ENCODE assay signal across 17 cellular contexts in genomic region chr1:85681087-85681486, GRCh38. TPM values are rescaled to one million over a fixed set of nuclear protein-coding genes. Genes with fewer than 3 reads are reported as not detected.
DNase-seq lines count a peak whose midpoint lies in the region; ATAC-seq and TF ChIP-seq lines count a peak whose summit lies in the region.
"Had no signal": no experiment of that assay in that cellular context is flagged by ENCODE, and none has a peak within 500 bp of the region (broad histone marks: within the 10 kb centered on the region; RNA-seq: fewer than 3 reads in every experiment).

No MANE protein-coding gene starts in this region.

- DNase-seq in EH (ENCODE audit: low read depth) (peak; percentile 13), RKO (ENCODE audit: low spot score) (peak; percentile 48), foreskin keratinocyte (peak; percentile 7 to 23), osteoblast (ENCODE audit: insufficient read length, low spot score, missing footprints) (no peak)
- DNase-seq in activated CD4-positive, alpha-beta memory T cell treated with anti-CD3 and anti-CD28 coated beads, Interleukin-2, amount 10 ng/mL, durations not matched to agents 7 days and 5 days, result no peak
- DNase-seq: activated CD8-positive, alpha-beta T cell treated with anti-CD3 and anti-CD28 coated beads for 36 hours; cerebellar nuclear complex; gastrocnemius medialis; OCI-M1; stomach; T-helper 17 cell had no signal

- ATAC-seq in foreskin keratinocyte (no peak), GM18907 (IDR thresholded peaks at IDR 0.05; ENCODE audit: unreplicated experiment) (no peak), GM18861 (IDR thresholded peaks at IDR 0.05; ENCODE audit: unreplicated experiment) (no peak), HG03139 (IDR thresholded peaks at IDR 0.05; ENCODE audit: unreplicated experiment) (no peak)
- ATAC-seq: activated CD8-positive, alpha-beta T cell treated with anti-CD3 and anti-CD28 coated beads for 36 hours; gastrocnemius medialis; GM12878; HCT116; T-helper 17 cell had no signal

- no peaks in the 10 kb centered on the region for H3K9me3 ChIP-seq in osteoblast (ENCODE audit: low read depth, low read length)
- H3K9me3 ChIP-seq: gastrocnemius medialis, stomach had no signal

- CTCF ChIA-PET in activated CD4-positive, alpha-beta memory T cell treated with anti-CD3 and anti-CD28 coated beads, Interleukin-2, amount 10 ng/mL, durations not matched to agents 7 days and 5 days (lab: Charles Lee), result interaction anchor here (0.9 kb wide), 2 partner anchors 11 to 27 kb away, joined by 4 read pairs; partner anchors contain the start of gene ZNHIT6

- no peak overlapping the region for H3K27ac ChIP-seq in foreskin keratinocyte
- H3K27ac ChIP-seq in osteoblast (ENCODE audit: low read depth, low read length), result peak overlapping the region; percentile 16
- H3K27ac ChIP-seq: gastrocnemius medialis, parathyroid adenoma, stomach had no signal

- no peak overlapping the region for H3K27ac Mint-ChIP-seq in activated CD4-positive, alpha-beta memory T cell treated with anti-CD3 and anti-CD28 coated beads, Interleukin-2, amount 10 ng/mL, durations not matched to agents 7 days and 5 days
- H3K27ac Mint-ChIP-seq: activated CD8-positive, alpha-beta T cell treated with anti-CD3 and anti-CD28 coated beads for 36 hours; T-helper 17 cell had no signal

- no peaks in the 10 kb centered on the region for H3K27me3 Mint-ChIP-seq in activated CD4-positive, alpha-beta memory T cell treated with anti-CD3 and anti-CD28 coated beads, Interleukin-2, amount 10 ng/mL, durations not matched to agents 7 days and 5 days
- H3K27me3 Mint-ChIP-seq: activated CD8-positive, alpha-beta T cell treated with anti-CD3 and anti-CD28 coated beads for 36 hours; T-helper 17 cell had no signal

- H3K4me1 ChIP-seq in foreskin keratinocyte (no peaks in the 10 kb centered on the region), osteoblast (ENCODE audit: insufficient read depth, low read length) (no peaks in the 10 kb centered on the region)
- H3K4me1 ChIP-seq: parathyroid adenoma, stomach had no signal

- no peak for TF ChIP-seq CTCF in foreskin keratinocyte (conservative IDR thresholded peaks at IDR 0.05)
- no peak for TF ChIP-seq CTCF in osteoblast (IDR thresholded peaks at IDR 0.05; ENCODE audit: extremely low read depth, low read depth, low read length)

- H3K4me3 ChIP-seq in osteoblast (ENCODE audit: insufficient read depth, low read length), result no peak overlapping the region
- H3K4me3 ChIP-seq: gastrocnemius medialis, GM12878, stomach had no signal

- H3K4me1 Mint-ChIP-seq in activated CD4-positive, alpha-beta memory T cell treated with anti-CD3 and anti-CD28 coated beads, Interleukin-2, amount 10 ng/mL, durations not matched to agents 7 days and 5 days, result peaks cover 12% of the 10 kb centered on the region

- H3K9me3 Mint-ChIP-seq in activated CD4-positive, alpha-beta memory T cell treated with anti-CD3 and anti-CD28 coated beads, Interleukin-2, amount 10 ng/mL, durations not matched to agents 7 days and 5 days, result no peaks in the 10 kb centered on the region
- H3K9me3 Mint-ChIP-seq: activated CD8-positive, alpha-beta T cell treated with anti-CD3 and anti-CD28 coated beads for 36 hours had no signal

- POLR2A ChIA-PET in activated CD4-positive, alpha-beta memory T cell treated with anti-CD3 and anti-CD28 coated beads, Interleukin-2, amount 10 ng/mL, durations not matched to agents 7 days and 5 days (lab: Charles Lee), result no interaction called here

- no peaks in the 10 kb centered on the region for H4K20me1 ChIP-seq in osteoblast (ENCODE audit: insufficient read depth, low read length)

- peaks cover 13% of the 10 kb centered on the region for H3K36me3 Mint-ChIP-seq in activated CD4-positive, alpha-beta memory T cell treated with anti-CD3 and anti-CD28 coated beads, Interleukin-2, amount 10 ng/mL, durations not matched to agents 7 days and 5 days (ENCODE audit: low read depth)

- H3K4me3 Mint-ChIP-seq in activated CD4-positive, alpha-beta memory T cell treated with anti-CD3 and anti-CD28 coated beads, Interleukin-2, amount 10 ng/mL, durations not matched to agents 7 days and 5 days, result no peak overlapping the region
- H3K4me3 Mint-ChIP-seq: activated CD8-positive, alpha-beta T cell treated with anti-CD3 and anti-CD28 coated beads for 36 hours; T-helper 17 cell had no signal

- H3K27me3 ChIP-seq in foreskin keratinocyte, result no peaks in the 10 kb centered on the region
- H3K27me3 ChIP-seq in osteoblast (ENCODE audit: insufficient read depth, low read length), result no peaks in the 10 kb centered on the region
- H3K27me3 ChIP-seq: gastrocnemius medialis, stomach had no signal

- H2AFZ ChIP-seq in osteoblast (ENCODE audit: low read length), result no peak overlapping the region
- H2AFZ ChIP-seq: parathyroid adenoma had no signal

- H3K36me3 ChIP-seq in osteoblast (ENCODE audit: insufficient read depth, low read length), result peaks cover 20% of the 10 kb centered on the region

- peaks cover 14% of the 10 kb centered on the region for H3K79me2 ChIP-seq in osteoblast (ENCODE audit: insufficient read depth, low read length)
- H3K79me2 ChIP-seq: parathyroid adenoma had no signal

- no peak overlapping the region for H3K4me2 ChIP-seq in osteoblast (ENCODE audit: insufficient read depth, low read length)

RNA-seq across cellular contexts. Expression of gene ZNHIT6, which starts 27.1 kb away (rescaled TPM):
- total RNA-seq in foreskin keratinocyte, result 18.2 and 23.7 TPM in 2 replicates
- polyA plus RNA-seq in foreskin keratinocyte, result 9.3 and 13.4 TPM in 2 replicates
- total RNA-seq in osteoblast, result 13.4 and 14.4 TPM in 2 replicates
- 10 to 100 TPM; 11.5 to 14.0 TPM for total RNA-seq in activated CD4-positive, alpha-beta memory T cell treated with anti-CD3 and anti-CD28 coated beads, Interleukin-2, amount 10 ng/mL, durations not matched to agents 7 days and 5 days

Comparison
In these comparisons a context has a peak if more than half of its experiments do, and no peak if none do; other contexts are left out.
1. DNase-seq: peak in EH (single experiment), RKO (single experiment) and foreskin keratinocyte (2 of 2); none in osteoblast (single experiment) and activated CD4-positive, alpha-beta memory T cell treated with anti-CD3 and anti-CD28 coated beads, Interleukin-2, amount 10 ng/mL, durations not matched to agents 7 days and 5 days (single experiment).